8 cellular contexts compared by ENCODE assay signal in the genomic region with DNA sequence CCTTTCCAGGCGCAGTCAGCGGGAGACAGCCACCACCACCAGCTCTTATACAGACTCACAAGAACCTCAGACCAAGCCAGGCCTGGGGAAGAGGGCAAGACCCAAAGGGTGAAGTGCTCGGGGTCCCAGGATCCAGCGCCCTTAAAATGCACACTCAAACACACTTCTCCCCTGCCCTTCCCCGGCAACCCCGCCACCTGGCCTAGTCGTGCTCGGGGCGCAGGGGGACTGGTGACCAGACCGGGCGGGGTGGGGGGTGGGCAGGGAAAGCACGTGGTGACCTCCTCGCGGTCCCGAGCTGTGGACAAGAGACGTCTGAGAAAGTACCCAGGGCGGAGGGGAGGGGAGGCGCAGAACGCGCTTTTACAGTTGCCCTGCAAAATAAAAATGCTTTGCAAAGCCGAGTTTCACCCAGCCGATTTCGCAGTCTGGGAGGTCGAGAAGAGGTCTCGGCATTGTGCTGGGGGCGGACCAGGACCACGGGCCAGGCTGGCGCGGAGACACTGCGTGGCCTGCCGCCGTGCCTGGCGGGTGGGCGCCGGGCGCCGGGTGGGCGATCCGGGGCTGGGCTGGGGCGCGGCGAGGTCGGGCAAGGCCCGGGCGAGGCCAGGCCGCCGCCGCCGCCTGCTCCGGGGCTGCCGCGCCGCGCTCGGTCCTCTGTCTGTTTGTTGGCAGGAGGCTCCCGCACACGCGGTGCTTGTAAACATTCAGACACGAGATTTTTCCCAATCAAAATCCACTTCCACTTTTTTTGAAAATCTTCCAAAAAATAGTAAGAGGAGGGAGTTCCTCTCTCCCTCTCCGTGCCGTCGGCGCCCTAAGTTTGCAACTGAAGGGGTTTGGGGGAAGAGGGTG. TPM values are rescaled to one million over a fixed set of nuclear protein-coding genes. Genes with fewer than 3 reads are reported as not detected.
DNase-seq lines count a peak whose midpoint lies in the region; ATAC-seq, FAIRE-seq and TF ChIP-seq lines count a peak whose summit lies in the region.

No MANE protein-coding gene starts in this region.

- ATAC-seq in GM12878, result no peak

- CTCF ChIA-PET in GM12878 (lab: Yijun Ruan, JAX), result no interaction called here

- peak overlapping the region; percentile 60 for H2AFZ ChIP-seq in GM12878 (ENCODE audit: control insufficient read depth, low read depth, low read length)

- H3K9ac ChIP-seq in GM12878 (ENCODE audit: control insufficient read depth, insufficient read depth, low read length), result peak overlapping the region; percentile 88

- TF ChIP-seq EP300 in GM12878 (IDR thresholded peaks at IDR 0.05; ENCODE audit: borderline replicate concordance in 1 of 2, control insufficient read depth in 1 of 2, low read depth in 2 of 2, low read length in 2 of 2), result no peak

- H3K79me2 ChIP-seq in GM12878 (ENCODE audit: control insufficient read depth, insufficient read depth, low read length), result peaks cover 74% of the 10 kb centered on the region

- SMC1A ChIA-PET in GM12878 (lab: Charles Lee; ENCODE audit: uncharacterized antibody, unreplicated experiment), result no interaction called here

- no peaks in the 10 kb centered on the region for H3K9me3 ChIP-seq in GM12878 (replicated peaks; ENCODE audit: control insufficient read depth, insufficient read depth, low read length)
- H3K9me3 ChIP-seq in thyroid gland, result no peaks in the 10 kb centered on the region

- peak; percentile 86 for DNase-seq in NCI-H82 (lab: John Stamatoyannopoulos, UW)
- no peak for DNase-seq in NCI-H82 treated with DMSO at 0.1 percent for 48 hours (lab: John Stamatoyannopoulos, UW; ENCODE audit: unreplicated experiment)
- DNase-seq in NCI-H2029 treated with DMSO at 0.1 percent for 48 hours (lab: John Stamatoyannopoulos, UW), result peak; percentile 6
- DNase-seq in GM12878 (ENCODE audit: low read depth, low spot score), result no peak
- peak; percentile 70 for DNase-seq in left kidney (ENCODE audit: low read depth, low spot score)
- peak; percentile 53 to 66 for DNase-seq in thyroid gland
- DNase-seq in activated CD8-positive, alpha-beta memory T cell treated with anti-CD3 and anti-CD28 coated beads, Interleukin-2, amount 50 U/mL, for 48 hours, result no peak
- no peak for DNase-seq in NCI-H226

- TF ChIP-seq RAD21 in GM12878 (IDR thresholded peaks at IDR 0.05; ENCODE audit: insufficient read depth, low read depth, low read length), result no peak

- peak overlapping the region; percentile 89 for H3K27ac ChIP-seq in GM12878 (ENCODE audit: control insufficient read depth, insufficient read depth)
- no peak overlapping the region for H3K27ac ChIP-seq in thyroid gland

- BruUV-seq in GM12878 (replicated peaks; lab: Mats Ljungman, UMichigan), result no TSS peak

- in situ Hi-C loops in GM12878 (cut with MboI), result no loop called here

- H3K4me3 ChIP-seq in GM12878 (peak overlapping the region; percentile 81), thyroid gland (replicated peaks in 1 of 3) (peak overlapping the region in 2 of 3 donors; percentile 60 to 64)

- H3K36me3 ChIP-seq in GM12878 (ENCODE audit: control insufficient read depth in 2 of 2, insufficient read depth in 2 of 2, low read length in 1 of 2) (no peaks in the 10 kb centered on the region; a peak in 1 of 4 replicates), thyroid gland (no peaks in the 10 kb centered on the region)

- RAD21 ChIA-PET in GM12878 (lab: Charles Lee; ENCODE audit: unreplicated experiment), result interaction anchor here (2.6 kb wide), 1 partner anchor 112 kb away, joined by 8 read pairs; no protein-coding TSS in a partner anchor

- no peaks in the 10 kb centered on the region for H4K20me1 ChIP-seq in GM12878 (ENCODE audit: control insufficient read depth, insufficient read depth)

- WGBS in GM12878 (ENCODE audit: insufficient coverage, insufficient replicate concordance, low lambda C conversion rate, missing lambda C conversion rate), result under 1% methylated on average over 52 of the region's 63 CpGs
- 4 to 6% methylated on average over 28 to 43 of the region's 63 CpGs for WGBS in thyroid gland, 2 donors

- no peak for TF ChIP-seq CTCF in GM12878 (IDR thresholded peaks at IDR 0.05 in 2 of 3, conservative IDR thresholded peaks at IDR 0.05 in 1 of 3; ENCODE audit: control insufficient read depth in 2 of 3, extremely low read depth in 1 of 3, insufficient read depth in 1 of 3, low read depth in 3 of 3, low read length in 3 of 3)
- no peak for TF ChIP-seq CTCF in thyroid gland (IDR thresholded peaks at IDR 0.05)

- peak; percentile 58 for TF ChIP-seq POLR2A in GM12878 (IDR thresholded peaks at IDR 0.05; ENCODE audit: low read depth, low read length)
- TF ChIP-seq POLR2A in thyroid gland (IDR thresholded peaks at IDR 0.05), result no peak

- peak overlapping the region; percentile 77 for H3K4me2 ChIP-seq in GM12878 (ENCODE audit: control insufficient read depth, insufficient read depth)

- 0 out of 2 replicates have a peak, but pooled peaks cover 7% of the 10 kb centered on the region for H3K4me1 ChIP-seq in GM12878 (ENCODE audit: control insufficient read depth, insufficient read depth, low read length)
- peaks cover 28 to 29% of the 10 kb centered on the region in 2 donors for H3K4me1 ChIP-seq in thyroid gland

- POLR2A ChIA-PET in GM12878 (lab: Charles Lee), result no interaction called here

- no peak for FAIRE-seq in GM12878 (lab: Jason Lieb, UNC)

- H3K27me3 ChIP-seq in GM12878 (replicated peaks in 1 of 2; ENCODE audit: control insufficient read depth in 2 of 2, insufficient read depth in 2 of 2, low read length in 1 of 2) (peaks cover 0 to 5% of the 10 kb centered on the region in 2 experiments; a peak in 2 of 4 replicates), thyroid gland (no peaks in the 10 kb centered on the region)

- intact Hi-C loops in GM12878 (cut with micrococcal nuclease; ENCODE audit: unreplicated experiment) (loop anchor here (2.0 to 10.0 kb wide), 9 partner anchors 105 to 1787 kb away; no protein-coding TSS in a partner anchor), thyroid gland (cut with DNase I) (loop anchor here (10.0 kb wide), 1 partner anchor 1257 kb away; no protein-coding TSS in a partner anchor)

TF ChIP-seq in GM12878, 131 proteins besides CTCF, POLR2A, EP300 and RAD21:
- TF ChIP-seq, protein P1, sequence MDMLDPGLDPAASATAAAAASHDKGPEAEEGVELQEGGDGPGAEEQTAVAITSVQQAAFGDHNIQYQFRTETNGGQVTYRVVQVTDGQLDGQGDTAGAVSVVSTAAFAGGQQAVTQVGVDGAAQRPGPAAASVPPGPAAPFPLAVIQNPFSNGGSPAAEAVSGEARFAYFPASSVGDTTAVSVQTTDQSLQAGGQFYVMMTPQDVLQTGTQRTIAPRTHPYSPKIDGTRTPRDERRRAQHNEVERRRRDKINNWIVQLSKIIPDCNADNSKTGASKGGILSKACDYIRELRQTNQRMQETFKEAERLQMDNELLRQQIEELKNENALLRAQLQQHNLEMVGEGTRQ (IDR thresholded peaks at IDR 0.05; ENCODE audit: borderline replicate concordance, low read depth, low read length), result no peak
- TF ChIP-seq TCF3 (IDR thresholded peaks at IDR 0.05; ENCODE audit: borderline replicate concordance, insufficient read depth, low read depth, low read length) (0 out of 2 replicates have a peak, but pooled peaks have one; percentile 12), MYC (IDR thresholded peaks at IDR 0.05; ENCODE audit: insufficient read depth, insufficient read length, insufficient replicate concordance, low read length, severe bottlenecking) (peak; percentile 49)

RNA-seq across cellular contexts. Expression of gene BCL11A, which starts 2.0 kb away (rescaled TPM):
- 2.6 and 3.2 TPM in 2 replicates for total RNA-seq in GM12878 (2013; cell fraction: nucleolus; rRNA removed)
- total RNA-seq in GM12878 (2014; rRNA removed) (12.6 and 13.2 TPM in 2 replicates), GM12878 (2014; rRNA removed; fragmentation: Illumina TruSeq; extraction: Trizol) (9.4 and 11.1 TPM in 2 replicates), GM12878 (2021) (22.7 and 26.6 TPM in 2 replicates), thyroid gland (10 to 100 TPM in 1 of 4 donors, 1 to 10 TPM in 3; 4.6 to 12.8 (median 9.0) TPM)
- polyA plus RNA-seq in GM12878 (2011; ENCODE audit: low read depth), result 13.7 TPM
- polyA plus RNA-seq in GM12878 (2011; rRNA removed) (not detected in 2 replicates), GM12878 (2014; fragmentation: Illumina TruSeq; extraction: Trizol) (10.7 and 11.1 TPM in 2 replicates), GM12878 (2014; fragmentation: Nextera tagmentation; extraction: Ambion mirVana) (10 to 100 TPM in 1 of 2 experiments, 1 to 10 TPM in 1; 9.0 to 11.2 TPM), GM12878 (2014; rRNA removed) (7.5 and 8.1 TPM in 2 replicates), GM12878 (2016; fragmentation: Nextera tagmentation; extraction: Ambion mirVana) (1 to 10 TPM; 8.4 to 9.9 TPM)
- not detected in 2 replicates for polyA plus RNA-seq in GM12878 (2011; cell fraction: cytosol; rRNA removed)
- polyA plus RNA-seq in GM12878 (2011; cell fraction: nucleus; rRNA removed), result not detected in 2 replicates
- polyA plus RNA-seq in GM12878 (2012), result 21.4 TPM in 2 replicates
- polyA minus RNA-seq in GM12878 (2011; rRNA and poly(A)+ RNA removed), result not detected in 2 replicates
- not detected in 2 replicates for polyA minus RNA-seq in GM12878 (2011; cell fraction: cytosol; rRNA and poly(A)+ RNA removed)
- not detected in 2 replicates for polyA minus RNA-seq in GM12878 (2011; cell fraction: nucleus; rRNA and poly(A)+ RNA removed)

Comparison
In these comparisons a context has a peak if more than half of its experiments do, and no peak if none do; other contexts are left out.
1. DNase-seq: peak in NCI-H82 (single experiment), NCI-H2029 treated with DMSO at 0.1 percent for 48 hours (single experiment), left kidney (single experiment) and thyroid gland (2 of 2); none in NCI-H82 treated with DMSO at 0.1 percent for 48 hours (single experiment), GM12878 (single experiment), activated CD8-positive, alpha-beta memory T cell treated with anti-CD3 and anti-CD28 coated beads, Interleukin-2, amount 50 U/mL, for 48 hours (single experiment) and NCI-H226 (single experiment).